In genomic region chr3:136023264-136023978, GRCh38 we compare ENCODE assay signal across 18 cellular contexts.
"Had no signal": no experiment of that assay in that cellular context is flagged by ENCODE, and none has a peak within 500 bp of the region (broad histone marks: within the 10 kb centered on the region; RNA-seq: fewer than 3 reads in every experiment).

No MANE protein-coding gene starts in this region.

- H3K36me3 ChIP-seq: right lobe of liver had no signal

- DNase-seq: activated CD4-positive, alpha-beta T cell treated with anti-CD3 and anti-CD28 coated beads for 4 hours; activated CD8-positive, alpha-beta memory T cell treated with anti-CD3 and anti-CD28 coated beads, Interleukin-2, amount 50 U/mL, for 4 hours; activated CD8-positive, alpha-beta T cell treated with anti-CD3 and anti-CD28 coated beads for 36 hours; activated gamma-delta T cell treated with Interleukin-2 at 50 U/mL for 16 hours; activated naive CD8-positive, alpha-beta T cell treated with anti-CD3 and anti-CD28 coated beads for 36 hours; activated T-cell treated with anti-CD3 and anti-CD28 coated beads, Interleukin-2, amount 50 U/mL, for 72 hours; aorta; effector CD4-positive, alpha-beta T cell; immature natural killer cell; right lobe of liver; stimulated activated CD4-positive, alpha-beta T cell treated with anti-CD3 and anti-CD28 coated beads, Interleukin-2, amount 100 ng/mL, for 48 hours; stimulated activated naive CD8-positive, alpha-beta T cell treated with anti-CD3 and anti-CD28 coated beads, Interleukin-15, Interleukin-2, amounts not matched to agents 100 U/mL and 50 U/mL, for 24 hours; T-helper 1 cell had no signal

- H3K27me3 ChIP-seq: right lobe of liver, suprapubic skin had no signal

- H3K4me1 ChIP-seq: right lobe of liver had no signal

- H3K4me3 Mint-ChIP-seq: activated CD8-positive, alpha-beta T cell treated with anti-CD3 and anti-CD28 coated beads for 36 hours; activated naive CD8-positive, alpha-beta T cell treated with anti-CD3 and anti-CD28 coated beads for 36 hours; activated T-cell treated with anti-CD3 and anti-CD28 coated beads, Interleukin-2, amount 50 U/mL, for 72 hours; immature natural killer cell; type B pancreatic cell had no signal

- H3K27me3 Mint-ChIP-seq: type B pancreatic cell had no signal

- H3K27ac Mint-ChIP-seq: activated CD8-positive, alpha-beta T cell treated with anti-CD3 and anti-CD28 coated beads for 36 hours; activated naive CD8-positive, alpha-beta T cell treated with anti-CD3 and anti-CD28 coated beads for 36 hours; activated T-cell treated with anti-CD3 and anti-CD28 coated beads, Interleukin-2, amount 50 U/mL, for 72 hours; immature natural killer cell; type B pancreatic cell had no signal

- H3K4me3 ChIP-seq: coronary artery, right lobe of liver, SK-N-MC, suprapubic skin had no signal

- H3K36me3 Mint-ChIP-seq: activated naive CD8-positive, alpha-beta T cell treated with anti-CD3 and anti-CD28 coated beads for 36 hours; immature natural killer cell had no signal

- ATAC-seq: activated CD8-positive, alpha-beta T cell treated with anti-CD3 and anti-CD28 coated beads for 36 hours; activated T-cell treated with anti-CD3 and anti-CD28 coated beads, Interleukin-2, amount 50 U/mL, for 72 hours; left lobe of liver; right lobe of liver; stimulated activated naive CD8-positive, alpha-beta T cell treated with anti-CD3 and anti-CD28 coated beads, Interleukin-15, Interleukin-2, amounts not matched to agents 100 U/mL and 50 U/mL, for 24 hours had no signal

- H3K9me3 ChIP-seq: right lobe of liver, suprapubic skin had no signal

- H3K9me3 Mint-ChIP-seq: activated CD8-positive, alpha-beta T cell treated with anti-CD3 and anti-CD28 coated beads for 36 hours; activated naive CD8-positive, alpha-beta T cell treated with anti-CD3 and anti-CD28 coated beads for 36 hours; activated T-cell treated with anti-CD3 and anti-CD28 coated beads, Interleukin-2, amount 50 U/mL, for 72 hours; type B pancreatic cell had no signal

- H3K4me1 Mint-ChIP-seq: activated naive CD8-positive, alpha-beta T cell treated with anti-CD3 and anti-CD28 coated beads for 36 hours; immature natural killer cell had no signal
